In genomic region chr6:154805288-154805911, GRCh38 we compare ENCODE assay signal across 8 cellular contexts.
A peak's percentile ranks its signal among the peaks of the same experiment; 100 is the strongest.
DNase-seq lines count a peak whose midpoint lies in the region; ATAC-seq and TF ChIP-seq lines count a peak whose summit lies in the region.

No MANE protein-coding gene starts in this region.

- no peaks in the 10 kb centered on the region for H3K79me2 ChIP-seq in mesendoderm (ENCODE audit: control insufficient read depth, insufficient read depth, low read length)

- ATAC-seq in GM18517 (IDR thresholded peaks at IDR 0.05; ENCODE audit: unreplicated experiment) (peak; percentile 63), sciatic nerve (no peak)

- no peak overlapping the region for H3K18ac ChIP-seq in mesendoderm (ENCODE audit: low read length)

- no CpG with 5 or more reads among the region's 2 CpGs for WGBS in mesendoderm (ENCODE audit: extremely low coverage, insufficient coverage, low lambda C conversion rate)

- H2BK15ac ChIP-seq in mesendoderm (replicated peaks; ENCODE audit: low read depth) = no peak overlapping the region

- no peak overlapping the region for H3K27ac ChIP-seq in mesendoderm (ENCODE audit: low read depth, low read length)

- DNase-seq in AG09319 (ENCODE audit: extremely low read depth, low read depth) (peak; percentile 15), NCI-H446 treated with DMSO at 0.1 percent for 48 hours (lab: John Stamatoyannopoulos, UW) (peak; percentile 36), cerebellar cortex (ENCODE audit: low spot score) (peak; percentile 63), mesendoderm (peak; percentile 38), sciatic nerve (ENCODE audit: low spot score) (no peak), mucosa of gallbladder (ENCODE audit: low spot score) (no peak)
- no peak for DNase-seq in activated CD4-positive, alpha-beta T cell treated with anti-CD3 and anti-CD28 coated beads for 1 hour

- no peak overlapping the region for H2BK5ac ChIP-seq in mesendoderm (ENCODE audit: low read length)

- TF ChIP-seq CTCF in AG09319 (IDR thresholded peaks at IDR 0.05; ENCODE audit: low read depth, low read length) = peak; percentile 33

- H3K79me1 ChIP-seq in mesendoderm (ENCODE audit: low read length) = no peaks in the 10 kb centered on the region

- no peak overlapping the region for H3K4me2 ChIP-seq in mesendoderm (ENCODE audit: low read length)

- H3K23ac ChIP-seq in mesendoderm (ENCODE audit: low read length) = no peak overlapping the region

- H2BK120ac ChIP-seq in mesendoderm (ENCODE audit: low read depth, low read length) = no peak overlapping the region

- H3K4me1 ChIP-seq in mesendoderm (ENCODE audit: control insufficient read depth, low read depth, low read length) = no peaks in the 10 kb centered on the region

- H3K9ac ChIP-seq in mesendoderm (ENCODE audit: low read length) = no peak overlapping the region

- intact Hi-C loops in sciatic nerve (cut with DNase I) = loop anchor here (1.0 kb wide), 1 partner anchor 21 kb away; no protein-coding TSS in a partner anchor

- no peak overlapping the region for H3K56ac ChIP-seq in mesendoderm (ENCODE audit: low read length)

- H3K4ac ChIP-seq in mesendoderm (ENCODE audit: low read depth, low read length) = no peak overlapping the region

- no peaks in the 10 kb centered on the region for H3K27me3 ChIP-seq in mesendoderm (ENCODE audit: insufficient read depth, low read length, poor library complexity)

- H2AK5ac ChIP-seq in mesendoderm (ENCODE audit: low read length) = no peak overlapping the region

- H4K5ac ChIP-seq in mesendoderm (ENCODE audit: low read length) = no peak overlapping the region

- no peaks in the 10 kb centered on the region for H3K36me3 ChIP-seq in mesendoderm (ENCODE audit: control insufficient read depth, insufficient read depth, low read length)

- no peak overlapping the region for H3K4me3 ChIP-seq in mesendoderm (ENCODE audit: low read length)

- H4K8ac ChIP-seq in mesendoderm (ENCODE audit: low read depth, low read length) = no peak overlapping the region

Comparison
In these comparisons a context has a peak if more than half of its experiments do, and no peak if none do; other contexts are left out.
1. DNase-seq: peak in AG09319 (single experiment), NCI-H446 treated with DMSO at 0.1 percent for 48 hours (single experiment), cerebellar cortex (single experiment) and mesendoderm (single experiment); none in sciatic nerve (single experiment), mucosa of gallbladder (single experiment) and activated CD4-positive, alpha-beta T cell treated with anti-CD3 and anti-CD28 coated beads for 1 hour (single experiment).